Comparison of ENCODE assay signal across 8 cellular contexts in genomic region chr5:169300468-169301385, GRCh38. TPM values are rescaled to one million over a fixed set of nuclear protein-coding genes. Genes with fewer than 3 reads are reported as not detected.
A peak's percentile ranks its signal among the peaks of the same experiment; 100 is the strongest.
DNase-seq lines count a peak whose midpoint lies in the region; ATAC-seq and TF ChIP-seq lines count a peak whose summit lies in the region.

TSS of gene SLIT3 (minus strand) at chr5:169301139. CDS start at chr5:169300709, 430 bp downstream.

- ATAC-seq in naive thymus-derived CD8-positive, alpha-beta T cell, result no peak
- no peak for ATAC-seq in GM19463 (IDR thresholded peaks at IDR 0.05; ENCODE audit: unreplicated experiment)

- peaks cover 4 to 10% (median 7%) of the 10 kb centered on the region in 4 donors for H3K4me1 Mint-ChIP-seq in naive thymus-derived CD8-positive, alpha-beta T cell

- H3K27ac ChIP-seq in ACC112 (ENCODE audit: low read depth, low read length) (no peak within 1 kb of the TSS), uterus (peak within 1 kb of the TSS; percentile 76 to 78), WERI-Rb-1 (no peak within 1 kb of the TSS)

- peak within 1 kb of the TSS; percentile 83 for H2AFZ ChIP-seq in ACC112 (ENCODE audit: low read length, unreplicated experiment)

- no peak for DNase-seq in LNCaP clone FGC (ENCODE audit: low read depth)
- peak; percentile 88 for DNase-seq in ecto neural progenitor cell (ENCODE audit: low spot score)
- DNase-seq in lung microvascular endothelial cell (ENCODE audit: low read depth in 2 of 2), result peak; percentile 16 to 31
- DNase-seq in uterus, result peak; percentile 85 to 88
- no peak for DNase-seq in naive thymus-derived CD8-positive, alpha-beta T cell
- DNase-seq in WERI-Rb-1, result no peak

- POLR2A ChIA-PET in naive thymus-derived CD8-positive, alpha-beta T cell (lab: Charles Lee), result no interaction called here

- H3K4me3 Mint-ChIP-seq in naive thymus-derived CD8-positive, alpha-beta T cell, result no peak within 1 kb of the TSS

- peaks cover 0 to 4% (median 0%) of the 10 kb centered on the region in 9 donors for H3K9me3 Mint-ChIP-seq in naive thymus-derived CD8-positive, alpha-beta T cell

- H3K36me3 ChIP-seq in ACC112 (ENCODE audit: insufficient read depth, low read length) (no peaks in the 10 kb centered on the region), uterus (no peaks in the 10 kb centered on the region), WERI-Rb-1 (no peaks in the 10 kb centered on the region)

- TF ChIP-seq POLR2A in uterus (IDR thresholded peaks at IDR 0.05), result peak; percentile 11 to 31

- TF ChIP-seq CTCF in LNCaP clone FGC (IDR thresholded peaks at IDR 0.05; ENCODE audit: control insufficient read depth, extremely low read depth, insufficient read depth), result peak; percentile 41
- peak in 1 of 4 experiments; percentile 19 for TF ChIP-seq CTCF in uterus (IDR thresholded peaks at IDR 0.05)
- TF ChIP-seq CTCF in WERI-Rb-1 (IDR thresholded peaks at IDR 0.05; ENCODE audit: low read depth, low read length), result no peak

- H3K9me3 ChIP-seq in uterus, result no peaks in the 10 kb centered on the region
- no peaks in the 10 kb centered on the region for H3K9me3 ChIP-seq in WERI-Rb-1 (ENCODE audit: severe bottlenecking)

- H3K27me3 ChIP-seq in ACC112 (ENCODE audit: insufficient read depth, low read length), result peaks cover 12% of the 10 kb centered on the region; the same call in 1 of the 2 replicates
- H3K27me3 ChIP-seq in uterus, result no peaks in the 10 kb centered on the region
- peaks cover 89% of the 10 kb centered on the region for H3K27me3 ChIP-seq in WERI-Rb-1 (ENCODE audit: insufficient read depth, low read depth, severe bottlenecking)

- peaks cover 0 to 2% (median 0%) of the 10 kb centered on the region in 3 donors for H3K36me3 Mint-ChIP-seq in naive thymus-derived CD8-positive, alpha-beta T cell

- H3K4me3 ChIP-seq in ACC112 (ENCODE audit: low read depth, low read length) (peak within 1 kb of the TSS; percentile 82), LNCaP clone FGC (ENCODE audit: low read depth, low read length) (0 out of 2 replicates have a peak within 1 kb of the TSS, but pooled peaks have one; percentile 9), uterus (peak within 1 kb of the TSS; percentile 52 to 71), WERI-Rb-1 (ENCODE audit: low read depth, low read length) (no peak within 1 kb of the TSS)

- H3K27ac Mint-ChIP-seq in naive thymus-derived CD8-positive, alpha-beta T cell, result no peak within 1 kb of the TSS

- H3K4me1 ChIP-seq in ACC112 (ENCODE audit: control insufficient read depth, insufficient read depth, low read length, unreplicated experiment), result peaks cover 28% of the 10 kb centered on the region
- no peaks in the 10 kb centered on the region for H3K4me1 ChIP-seq in uterus

- peaks cover 26 to 71% (median 48%) of the 10 kb centered on the region in 5 donors for H3K27me3 Mint-ChIP-seq in naive thymus-derived CD8-positive, alpha-beta T cell

- H3K79me2 ChIP-seq in ACC112 (ENCODE audit: control insufficient read depth, insufficient read depth, low read length, unreplicated experiment), result no peaks in the 10 kb centered on the region

- intact Hi-C loops in uterus (cut with DNase I; ENCODE audit: low total_unique reads), result no loop called here

RNA-seq across cellular contexts. Expression of gene SLIT3, which starts in this region (rescaled TPM):
- under 0.01 TPM in 2 replicates for total RNA-seq in lung microvascular endothelial cell
- total RNA-seq in uterus, result 10 to 100 TPM in 3 of 4 donors, 1 to 10 TPM in 1; 9.4 to 62.2 (median 28.1) TPM
- total RNA-seq in naive thymus-derived CD8-positive, alpha-beta T cell, result not detected
- not detected for polyA plus RNA-seq in naive thymus-derived CD8-positive, alpha-beta T cell

Comparison
In these comparisons a context has a peak if more than half of its experiments do, and no peak if none do; other contexts are left out.
1. RNA of gene SLIT3 (total RNA-seq): 9.4 to 62.2 TPM in uterus; under 0.01 TPM in lung microvascular endothelial cell and not detected in naive thymus-derived CD8-positive, alpha-beta T cell; every median in the first group is over 10 times any median in the second.
2. Peak in DNase-seq in lung microvascular endothelial cell; RNA of the gene not detected or under 1 TPM.
3. H3K27ac ChIP-seq: peak in uterus (2 of 2); none in ACC112 (single experiment) and WERI-Rb-1 (single experiment).
4. DNase-seq: peak in ecto neural progenitor cell (single experiment) and uterus (2 of 2); none in LNCaP clone FGC (single experiment), naive thymus-derived CD8-positive, alpha-beta T cell (0 of 10) and WERI-Rb-1 (single experiment).